ENCODE assay signal across 10 cellular contexts in genomic region chr7:142776845-142777225, GRCh38. TPM values are rescaled to one million over a fixed set of nuclear protein-coding genes. Genes with fewer than 3 reads are reported as not detected.
"Had no signal": no experiment of that assay in that cellular context is flagged by ENCODE, and none has a peak within 500 bp of the region (broad histone marks: within the 10 kb centered on the region; RNA-seq: fewer than 3 reads in every experiment).

No MANE protein-coding gene starts in this region.

RNA-seq across cellular contexts. Expression of gene PRSS2, which starts 6.1 kb away (rescaled TPM):
- total RNA-seq: activated B cell treated with CpG ODN at 0.5 μM for 24 hours; activated CD8-positive, alpha-beta T cell treated with anti-CD3 and anti-CD28 coated beads for 36 hours; activated T-helper 17 cell treated with anti-CD3 and anti-CD28 coated beads, Interleukin-2, amount 50 U/mL, for 72 hours; chondrocyte; dermis microvascular lymphatic vessel endothelial cell; epithelial cell of proximal tubule; esophagus mucosa; foreskin keratinocyte; gastrocnemius medialis; T-helper 2 cell treated with Interferon-gamma antibody and Interleukin-4, amounts not matched to agents 100 ng/mL and 5 ng/mL, for 36 hours had no signal

RNA-seq across cellular contexts. Expression of gene PRSS1, which starts 27.6 kb away (rescaled TPM):
- total RNA-seq: activated B cell treated with CpG ODN at 0.5 μM for 24 hours; activated CD8-positive, alpha-beta T cell treated with anti-CD3 and anti-CD28 coated beads for 36 hours; activated T-helper 17 cell treated with anti-CD3 and anti-CD28 coated beads, Interleukin-2, amount 50 U/mL, for 72 hours; chondrocyte; dermis microvascular lymphatic vessel endothelial cell; epithelial cell of proximal tubule; esophagus mucosa; foreskin keratinocyte; gastrocnemius medialis; T-helper 2 cell treated with Interferon-gamma antibody and Interleukin-4, amounts not matched to agents 100 ng/mL and 5 ng/mL, for 36 hours had no signal
- polyA plus RNA-seq: foreskin keratinocyte had no signal
